ENCODE assay signal across 9 cellular contexts in the genomic region with DNA sequence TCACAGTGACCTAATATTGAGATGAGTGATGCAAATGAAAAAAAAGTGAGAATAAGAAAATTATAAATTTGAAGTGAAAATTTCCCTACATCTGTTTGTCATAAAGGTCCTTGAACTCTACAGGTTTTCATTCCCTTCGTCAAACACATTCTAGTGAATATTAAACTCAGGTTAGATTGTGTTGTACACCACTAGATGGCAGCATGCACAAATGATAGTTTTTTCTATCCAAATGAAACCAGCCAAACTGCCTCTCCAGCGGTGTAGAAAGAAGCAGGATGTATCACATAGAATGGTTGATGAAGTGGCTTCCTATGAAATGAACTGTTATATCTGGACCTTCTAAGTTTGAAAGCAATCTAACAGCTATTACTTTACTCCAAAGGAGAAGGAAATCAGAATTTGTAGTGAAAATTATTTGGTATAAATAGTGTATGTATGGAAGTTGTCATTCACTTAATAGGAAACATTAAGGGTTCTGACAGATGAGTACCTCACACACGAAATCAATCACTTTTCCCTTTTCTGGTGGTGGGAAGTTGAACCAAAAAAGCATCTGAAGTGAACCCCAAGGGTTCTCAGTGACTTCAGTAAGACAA.
DNase-seq lines count a peak whose midpoint lies in the region; ATAC-seq and TF ChIP-seq lines count a peak whose summit lies in the region.
"Had no signal": no experiment of that assay in that cellular context is flagged by ENCODE, and none has a peak within 500 bp of the region (broad histone marks: within the 10 kb centered on the region; RNA-seq: fewer than 3 reads in every experiment).

No MANE protein-coding gene starts in this region.

- POLR2A ChIA-PET in HEK293T (lab: Yijun Ruan, JAX), result no interaction called here

- peaks cover 3% of the 10 kb centered on the region for H3K4me1 Mint-ChIP-seq in memory B cell

- no peak overlapping the region for H3K27ac Mint-ChIP-seq in memory B cell

- CTCF ChIA-PET in HEK293T (lab: Yijun Ruan, JAX), result no interaction called here

- DNase-seq in AG09309 (ENCODE audit: low read depth) (peak; percentile 39), HEK293T (ENCODE audit: extremely low spot score) (peak; percentile 51), M059J (ENCODE audit: low read depth) (peak; percentile 56), SK-N-DZ (ENCODE audit: low spot score) (peak; percentile 67), memory B cell (ENCODE audit: low spot score in 2 of 2) (peak in 1 of 2 donors; percentile 29)
- peak; percentile 31 for DNase-seq in effector CD4-positive, alpha-beta T cell

- H3K9me3 Mint-ChIP-seq in memory B cell, result no peaks in the 10 kb centered on the region

- peaks cover 2% of the 10 kb centered on the region for H3K27me3 Mint-ChIP-seq in memory B cell

- TF ChIP-seq CTCF in AG09309 (IDR thresholded peaks at IDR 0.05; ENCODE audit: control insufficient read depth, insufficient read depth, low read depth, low read length, missing control alignments) (peak; percentile 51), GM12872 (IDR thresholded peaks at IDR 0.05; ENCODE audit: insufficient read depth, low read depth, low read length) (peak; percentile 51; the same call in 1 of the 3 replicates)

- no peak overlapping the region for H3K4me3 Mint-ChIP-seq in memory B cell

- no peak overlapping the region for H3K4me3 ChIP-seq in AG09309 (ENCODE audit: control insufficient read depth, low read depth, low read length)
- H3K4me3 ChIP-seq: SJSA1 had no signal

- H3K36me3 Mint-ChIP-seq in memory B cell, result no peaks in the 10 kb centered on the region

- ATAC-seq in memory B cell (ENCODE audit: low read depth) (peak; percentile 39), HG02840 (IDR thresholded peaks at IDR 0.05; ENCODE audit: low FRiP score, unreplicated experiment) (no peak)

TF ChIP-seq in HEK293T, 16 proteins besides CTCF, POLR2A, EP300 and RAD21:
- TF ChIP-seq, protein P1, sequence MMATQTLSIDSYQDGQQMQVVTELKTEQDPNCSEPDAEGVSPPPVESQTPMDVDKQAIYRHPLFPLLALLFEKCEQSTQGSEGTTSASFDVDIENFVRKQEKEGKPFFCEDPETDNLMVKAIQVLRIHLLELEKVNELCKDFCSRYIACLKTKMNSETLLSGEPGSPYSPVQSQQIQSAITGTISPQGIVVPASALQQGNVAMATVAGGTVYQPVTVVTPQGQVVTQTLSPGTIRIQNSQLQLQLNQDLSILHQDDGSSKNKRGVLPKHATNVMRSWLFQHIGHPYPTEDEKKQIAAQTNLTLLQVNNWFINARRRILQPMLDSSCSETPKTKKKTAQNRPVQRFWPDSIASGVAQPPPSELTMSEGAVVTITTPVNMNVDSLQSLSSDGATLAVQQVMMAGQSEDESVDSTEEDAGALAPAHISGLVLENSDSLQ (IDR thresholded peaks at IDR 0.05), result no peak
- TF ChIP-seq FOXA1 (IDR thresholded peaks at IDR 0.05) (no peak), SP1 (IDR thresholded peaks at IDR 0.05) (no peak), HDGF (IDR thresholded peaks at IDR 0.05; ENCODE audit: borderline replicate concordance) (no peak), L3MBTL2 (conservative IDR thresholded peaks at IDR 0.05) (no peak), SUZ12 (IDR thresholded peaks at IDR 0.05) (no peak), CTBP1 (IDR thresholded peaks at IDR 0.05; ENCODE audit: borderline replicate concordance) (no peak), NFRKB (IDR thresholded peaks at IDR 0.05) (no peak)
TF ChIP-seq in HEK293T: peak in this region for 0.
